27 cellular contexts compared by ENCODE assay signal in the genomic region with DNA sequence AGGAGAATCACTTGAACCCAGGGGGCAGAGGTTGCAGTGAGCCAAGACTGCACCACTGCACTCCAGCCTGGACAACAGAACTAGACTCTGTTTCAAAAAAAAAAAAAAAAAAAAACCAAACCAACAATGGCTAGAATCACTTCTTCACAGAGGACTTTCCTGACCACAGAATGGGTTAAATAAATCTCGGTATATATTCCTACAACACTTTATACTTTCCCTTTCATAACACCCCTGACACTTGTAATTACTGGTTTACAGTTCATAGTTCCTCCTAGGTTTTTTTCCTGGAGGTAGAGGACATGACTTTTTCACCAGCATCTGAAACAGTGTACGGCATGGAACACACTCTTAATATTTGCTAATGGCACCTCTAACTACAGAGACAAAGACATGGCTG.
DNase-seq lines count a peak whose midpoint lies in the region; ATAC-seq lines count a peak whose summit lies in the region.
"Had no signal": no experiment of that assay in that cellular context is flagged by ENCODE, and none has a peak within 500 bp of the region (broad histone marks: within the 10 kb centered on the region; RNA-seq: fewer than 3 reads in every experiment).

No MANE protein-coding gene starts in this region.

- no peaks in the 10 kb centered on the region for H3K27me3 Mint-ChIP-seq in stimulated activated naive CD8-positive, alpha-beta T cell treated with anti-CD3 and anti-CD28 coated beads, Interleukin-15, amount 100 ng/mL, for 72 hours
- H3K27me3 Mint-ChIP-seq in stimulated activated naive B cell treated with anti-CD40 and anti-IgM and Interleukin-4, amounts not matched to agents 10 μg/mL and 1 μg/mL and 100 μg/mL, for 72 hours, result no peaks in the 10 kb centered on the region
- H3K27me3 Mint-ChIP-seq: activated CD4-positive, alpha-beta memory T cell treated with anti-CD3 and anti-CD28 coated beads for 36 hours; central memory CD8-positive, alpha-beta T cell had no signal

- no peak overlapping the region for H3K4me3 Mint-ChIP-seq in stimulated activated naive CD8-positive, alpha-beta T cell treated with anti-CD3 and anti-CD28 coated beads, Interleukin-15, amount 100 ng/mL, for 72 hours
- H3K4me3 Mint-ChIP-seq in stimulated activated naive B cell treated with anti-CD40 and anti-IgM and Interleukin-4, amounts not matched to agents 10 μg/mL and 1 μg/mL and 100 μg/mL, for 72 hours, result no peak overlapping the region
- H3K4me3 Mint-ChIP-seq: activated CD4-positive, alpha-beta memory T cell treated with anti-CD3 and anti-CD28 coated beads for 36 hours; activated T-helper 1 cell treated with anti-CD3 and anti-CD28 coated beads, Interleukin-12 subunit alpha, Interleukin-12 subunit beta, Interleukin-2, Interleukin-4 antibody, amounts not matched to agents 30 ng/mL and 10 ng/mL and 1 ng/mL, durations not matched to agents 14 hours and 24 hours and 36 hours; central memory CD8-positive, alpha-beta T cell had no signal

- peaks cover 24% of the 10 kb centered on the region in 2 donors for H3K9me3 Mint-ChIP-seq in stimulated activated naive CD8-positive, alpha-beta T cell treated with anti-CD3 and anti-CD28 coated beads, Interleukin-15, amount 100 ng/mL, for 72 hours
- peaks cover 24 to 28% of the 10 kb centered on the region in 2 donors for H3K9me3 Mint-ChIP-seq in stimulated activated naive B cell treated with anti-CD40 and anti-IgM and Interleukin-4, amounts not matched to agents 10 μg/mL and 1 μg/mL and 100 μg/mL, for 72 hours

- ATAC-seq in stimulated activated naive CD8-positive, alpha-beta T cell treated with anti-CD3 and anti-CD28 coated beads, Interleukin-15, Interleukin-2, amounts not matched to agents 100 U/mL and 50 U/mL, for 24 hours, result peak; percentile 28
- ATAC-seq in stimulated activated naive CD8-positive, alpha-beta T cell treated with anti-CD3 and anti-CD28 coated beads, Interleukin-15, amount 100 ng/mL, for 72 hours, result no peak
- ATAC-seq in GM19395 (IDR thresholded peaks at IDR 0.05; ENCODE audit: unreplicated experiment), result peak; percentile 70
- ATAC-seq in HG03565 (IDR thresholded peaks at IDR 0.05; ENCODE audit: unreplicated experiment), result peak; percentile 77
- peak in 1 of 2 donors; percentile 46 for ATAC-seq in stimulated activated naive B cell treated with anti-CD40 and anti-IgM and Interleukin-4, amounts not matched to agents 10 μg/mL and 1 μg/mL and 100 μg/mL, for 72 hours (replicated peaks)
- ATAC-seq in HG02759 (IDR thresholded peaks at IDR 0.05; ENCODE audit: unreplicated experiment), result no peak
- ATAC-seq: body of pancreas, left ventricle myocardium superior, sciatic nerve had no signal

- no peak for DNase-seq in stimulated activated naive CD8-positive, alpha-beta T cell treated with anti-CD3 and anti-CD28 coated beads, Interleukin-15, Interleukin-2, amounts not matched to agents 100 U/mL and 50 U/mL, for 24 hours
- DNase-seq in stimulated activated naive CD8-positive, alpha-beta T cell treated with anti-CD3 and anti-CD28 coated beads, Interleukin-15, amount 100 ng/mL, for 72 hours, result no peak
- DNase-seq in stimulated activated naive B cell treated with anti-CD40 and anti-IgM and Interleukin-4, amounts not matched to agents 10 μg/mL and 1 μg/mL and 100 μg/mL, for 72 hours, result no peak
- no peak for DNase-seq in NCI-H1105 treated with DMSO at 0.1 percent for 48 hours (lab: John Stamatoyannopoulos, UW)
- DNase-seq in putamen (ENCODE audit: low spot score), result no peak
- DNase-seq: activated CD4-positive, alpha-beta memory T cell treated with anti-CD3 and anti-CD28 coated beads for 36 hours; activated CD4-positive, alpha-beta T cell treated with anti-CD3 and anti-CD28 coated beads for 1 hour; activated CD8-positive, alpha-beta memory T cell treated with anti-CD3 and anti-CD28 coated beads, Interleukin-2, amount 50 U/mL, for 48 hours; activated naive CD4-positive, alpha-beta T cell treated with Interleukin-2 at 50 U/mL for 16 hours; BE2C; body of pancreas; EL; KBM-7; left ventricle myocardium superior; NCI-H2029; NCI-H526; NK-92 treated with Interleukin-12 subunit alpha and Interleukin-12 subunit beta, amount 100 ng/mL, for 24 hours; stimulated activated CD4-positive, alpha-beta T cell treated with anti-CD3 and anti-CD28 coated beads, Interleukin-12 subunit alpha, Interleukin-12 subunit beta, amount 100 ng/mL, for 4 hours; stimulated activated CD4-positive, alpha-beta T cell treated with anti-CD3 and anti-CD28 coated beads, Interleukin-2, amount 100 ng/mL, for 48 hours; substantia nigra; trophoblast cell had no signal

- no peak overlapping the region for H3K27ac Mint-ChIP-seq in stimulated activated naive CD8-positive, alpha-beta T cell treated with anti-CD3 and anti-CD28 coated beads, Interleukin-15, amount 100 ng/mL, for 72 hours
- peak overlapping the region; percentile 44 for H3K27ac Mint-ChIP-seq in stimulated activated naive B cell treated with anti-CD40 and anti-IgM and Interleukin-4, amounts not matched to agents 10 μg/mL and 1 μg/mL and 100 μg/mL, for 72 hours
- H3K27ac Mint-ChIP-seq: activated CD4-positive, alpha-beta memory T cell treated with anti-CD3 and anti-CD28 coated beads for 36 hours; activated T-helper 1 cell treated with anti-CD3 and anti-CD28 coated beads, Interleukin-12 subunit alpha, Interleukin-12 subunit beta, Interleukin-2, Interleukin-4 antibody, amounts not matched to agents 30 ng/mL and 10 ng/mL and 1 ng/mL, durations not matched to agents 14 hours and 24 hours and 36 hours had no signal

- H3K36me3 Mint-ChIP-seq in stimulated activated naive B cell treated with anti-CD40 and anti-IgM and Interleukin-4, amounts not matched to agents 10 μg/mL and 1 μg/mL and 100 μg/mL, for 72 hours, result peaks cover 29 to 42% of the 10 kb centered on the region in 2 donors

- H3K4me1 Mint-ChIP-seq in stimulated activated naive CD8-positive, alpha-beta T cell treated with anti-CD3 and anti-CD28 coated beads, Interleukin-15, amount 100 ng/mL, for 72 hours, result peaks cover 23% of the 10 kb centered on the region
- peaks cover 15 to 49% of the 10 kb centered on the region in 2 donors for H3K4me1 Mint-ChIP-seq in stimulated activated naive B cell treated with anti-CD40 and anti-IgM and Interleukin-4, amounts not matched to agents 10 μg/mL and 1 μg/mL and 100 μg/mL, for 72 hours

Comparison
In these comparisons a context has a peak if more than half of its experiments do, and no peak if none do; other contexts are left out.
1. ATAC-seq: peak in stimulated activated naive CD8-positive, alpha-beta T cell treated with anti-CD3 and anti-CD28 coated beads, Interleukin-15, Interleukin-2, amounts not matched to agents 100 U/mL and 50 U/mL, for 24 hours (single experiment), GM19395 (single experiment) and HG03565 (single experiment); none in stimulated activated naive CD8-positive, alpha-beta T cell treated with anti-CD3 and anti-CD28 coated beads, Interleukin-15, amount 100 ng/mL, for 72 hours (single experiment) and HG02759 (single experiment).